Comparison of ENCODE assay signal across 8 cellular contexts in the genomic region with DNA sequence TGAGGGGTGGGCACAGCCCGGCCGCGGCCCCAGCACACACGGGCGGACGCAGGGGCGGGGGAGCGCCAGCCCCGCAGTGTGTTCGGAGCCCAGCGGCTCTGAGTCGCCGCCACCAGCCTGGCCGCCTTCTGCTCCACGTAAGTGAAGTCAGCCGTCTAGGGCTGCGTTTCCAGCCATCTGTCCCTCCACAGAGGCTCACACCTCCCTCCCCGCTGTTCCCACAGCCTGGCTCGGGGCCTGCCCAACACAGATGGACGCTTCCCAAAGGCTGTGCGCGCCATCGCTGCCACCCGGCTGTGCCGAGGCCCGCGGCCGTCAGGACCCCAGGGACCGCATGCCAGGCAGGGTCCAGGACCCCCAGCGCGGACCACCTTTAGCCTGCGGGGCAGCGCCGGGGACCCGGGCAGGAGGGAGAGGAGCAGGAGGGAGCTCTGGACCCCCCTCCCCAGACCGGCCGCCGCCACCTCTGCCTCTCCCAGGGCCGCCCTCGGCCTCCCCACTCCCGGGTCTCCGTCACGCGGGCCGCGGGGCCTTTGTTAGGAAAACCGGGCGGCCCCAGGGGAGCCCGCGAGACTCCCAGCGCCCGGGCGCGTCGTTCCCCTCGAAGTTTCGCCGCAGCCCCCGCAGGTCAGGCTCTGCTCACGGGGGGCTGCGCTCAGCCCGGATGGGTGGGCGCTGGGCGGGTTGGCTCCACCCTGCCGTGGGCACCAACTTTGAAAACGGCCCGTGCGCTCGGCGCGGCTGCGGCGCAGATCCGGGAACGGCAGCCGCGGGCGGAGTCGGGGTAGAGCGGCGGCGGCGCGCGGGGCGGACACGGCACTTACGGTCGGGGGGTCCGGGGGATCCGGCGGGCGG. TPM values are rescaled to one million over a fixed set of nuclear protein-coding genes. Genes with fewer than 3 reads are reported as not detected.
A peak's percentile ranks its signal among the peaks of the same experiment; 100 is the strongest.
DNase-seq lines count a peak whose midpoint lies in the region; ATAC-seq, FAIRE-seq and TF ChIP-seq lines count a peak whose summit lies in the region.

No MANE protein-coding gene starts in this region.

- no peak for FAIRE-seq in HTR-8/SVneo (lab: Jason Lieb, UNC)

- no peaks in the 10 kb centered on the region for H3K9me3 Mint-ChIP-seq in IgD-negative memory B cell
- no peaks in the 10 kb centered on the region for H3K9me3 Mint-ChIP-seq in endodermal cell

- H3K9ac ChIP-seq in endodermal cell (ENCODE audit: extremely low read depth, low read length, poor library complexity, severe bottlenecking) = no peak overlapping the region

- no peaks in the 10 kb centered on the region for H3K9me3 ChIP-seq in endodermal cell (ENCODE audit: control insufficient read depth, low read length)

- H3K4me1 ChIP-seq in endodermal cell (ENCODE audit: control insufficient read depth, insufficient read depth, low read length) = no peaks in the 10 kb centered on the region

- DNase-seq in DMS 273 treated with DMSO at 0.1 percent for 48 hours (lab: John Stamatoyannopoulos, UW) (peak; percentile 84), endodermal cell (peak; percentile 74), occipital lobe (lab: John Stamatoyannopoulos, UW) (peak; percentile 40), HTR-8/SVneo (ENCODE audit: insufficient read length, low spot score) (no peak), dedifferentiated amniotic fluid mesenchymal stem cell (ENCODE audit: extremely low spot score) (no peak)

- ATAC-seq in GM18873 (IDR thresholded peaks at IDR 0.05; ENCODE audit: low FRiP score, unreplicated experiment) (no peak), HG02642 (IDR thresholded peaks at IDR 0.05; ENCODE audit: poor library complexity, unreplicated experiment) (no peak)

- H3K36me3 ChIP-seq in endodermal cell (ENCODE audit: control insufficient read depth, insufficient read depth, low read length) = no peaks in the 10 kb centered on the region

- WGBS in endodermal cell (ENCODE audit: insufficient coverage in 1 of 2, insufficient read length in 1 of 2), 2 experiments = 12 to 14% methylated on average over 24 to 93 of the region's 93 CpGs

- no peak overlapping the region for H3K4me3 ChIP-seq in endodermal cell (ENCODE audit: low read length)

- peaks cover 46% of the 10 kb centered on the region for H3K27me3 ChIP-seq in endodermal cell (ENCODE audit: control insufficient read depth, insufficient read depth, low read length, poor library complexity, severe bottlenecking)

- H3K27me3 Mint-ChIP-seq in IgD-negative memory B cell (no peaks in the 10 kb centered on the region), endodermal cell (ENCODE audit: insufficient read depth) (peaks cover 42% of the 10 kb centered on the region)

- no peak overlapping the region for H3K27ac ChIP-seq in endodermal cell (ENCODE audit: low read depth, low read length)

- peak overlapping the region; percentile 85 to 97 (median 96) for H3K4me3 Mint-ChIP-seq in IgD-negative memory B cell
- H3K4me3 Mint-ChIP-seq in endodermal cell = peak overlapping the region; percentile 31

- H3K4me1 Mint-ChIP-seq in IgD-negative memory B cell (peaks cover 25 to 35% (median 27%) of the 10 kb centered on the region in 3 donors), endodermal cell (no peaks in the 10 kb centered on the region)

- H3K27ac Mint-ChIP-seq in IgD-negative memory B cell (peak overlapping the region; percentile 82 to 95 (median 94)), endodermal cell (no peak overlapping the region)

- H3K36me3 Mint-ChIP-seq in IgD-negative memory B cell (no peaks in the 10 kb centered on the region), endodermal cell (ENCODE audit: low read depth) (no peaks in the 10 kb centered on the region)

- no peak for TF ChIP-seq CTCF in endodermal cell (conservative IDR thresholded peaks at IDR 0.05)

RNA-seq across cellular contexts. Expression of a gene that starts 36.6 kb away (rescaled TPM):
- 38.8 TPM for polyA plus RNA-seq in IgD-negative memory B cell
- total RNA-seq in endodermal cell = 1 to 10 TPM; 1.0 to 3.1 TPM
- 5.5 TPM for polyA plus RNA-seq in endodermal cell (2013, experiment 1 of 2)
- polyA plus RNA-seq in endodermal cell (2013, experiment 2 of 2) = 4.3 TPM
- 1.9 TPM for total RNA-seq in occipital lobe

Comparison
In these comparisons a context has a peak if more than half of its experiments do, and no peak if none do; other contexts are left out.
1. DNase-seq: peak in DMS 273 treated with DMSO at 0.1 percent for 48 hours (single experiment), endodermal cell (single experiment) and occipital lobe (single experiment); none in HTR-8/SVneo (single experiment) and dedifferentiated amniotic fluid mesenchymal stem cell (single experiment).